In genomic region chr7:17382408-17383354, GRCh38 we compare ENCODE assay signal across 7 cellular contexts.
DNase-seq lines count a peak whose midpoint lies in the region; ATAC-seq, FAIRE-seq and TF ChIP-seq lines count a peak whose summit lies in the region.
"Not testable (repeated sequence)": the region's sequence is repeated elsewhere in the genome, so short reads cannot be mapped to it uniquely, and the experiment has no call there.

No MANE protein-coding gene starts in this region.

- FAIRE-seq in astrocyte (lab: Jason Lieb, UNC): not testable (repeated sequence)

- H3K4me1 Mint-ChIP-seq in H9: peaks cover 22 to 32% of the 10 kb centered on the region in 2 experiments
- H3K4me1 Mint-ChIP-seq in astrocyte (ENCODE audit: low read depth, unreplicated experiment): peaks cover 10% of the 10 kb centered on the region

- H3K9me3 Mint-ChIP-seq in H9; astrocyte (ENCODE audit: unreplicated experiment): not testable (repeated sequence)

- H2AK5ac ChIP-seq in H9 (ENCODE audit: insufficient read length, low read length): not testable (repeated sequence)

- not testable (repeated sequence) for H3K18ac ChIP-seq in H9 (ENCODE audit: insufficient read length, low read depth, low read length)

- H3K23ac ChIP-seq in H9 (ENCODE audit: insufficient read length, low read depth, low read length): not testable (repeated sequence)

- not testable (repeated sequence) for H3K14ac ChIP-seq in H9 (ENCODE audit: insufficient read depth, low read length)

- not testable (repeated sequence) for TF ChIP-seq CTCF in H9 (conservative IDR thresholded peaks at IDR 0.05); astrocyte (IDR thresholded peaks at IDR 0.05; ENCODE audit: insufficient read depth, low read depth, low read length)

- H3K79me1 ChIP-seq in H9 (ENCODE audit: insufficient read depth, low read depth, low read length, poor library complexity, severe bottlenecking): not testable (repeated sequence)

- not testable (repeated sequence) for H4K91ac ChIP-seq in H9 (ENCODE audit: insufficient read length, low read depth, low read length)

- H2BK120ac ChIP-seq in H9 (ENCODE audit: low read depth, low read length, poor library complexity, severe bottlenecking): not testable (repeated sequence)

- H3T11ph ChIP-seq in H9 (ENCODE audit: low read length): not testable (repeated sequence)

- H2BK12ac ChIP-seq in H9 (ENCODE audit: insufficient read length, low read depth, low read length): not testable (repeated sequence)

- not testable (repeated sequence) for DNase-seq in H9
- DNase-seq in astrocyte (ENCODE audit: low read depth) (peak; percentile 30), kidney glomerular epithelial cell (lab: John Stamatoyannopoulos, UW) (peak; percentile 76)

- H3K4me3 Mint-ChIP-seq in H9; astrocyte (ENCODE audit: unreplicated experiment): not testable (repeated sequence)

- ATAC-seq in GM18498 (IDR thresholded peaks at IDR 0.05; ENCODE audit: unreplicated experiment) (peak; percentile 58), GM19043 (IDR thresholded peaks at IDR 0.05; ENCODE audit: low read depth, unreplicated experiment) (peak; percentile 44), HG03196 (IDR thresholded peaks at IDR 0.05; ENCODE audit: unreplicated experiment) (peak; percentile 48)

- H4K20me1 ChIP-seq in H9 (ENCODE audit: control insufficient read depth, insufficient read depth, insufficient read length); astrocyte (ENCODE audit: insufficient read depth, low read length): not testable (repeated sequence)

- not testable (repeated sequence) for H3K9me3 ChIP-seq in H9 (ENCODE audit: control insufficient read depth, low read depth, low read length); astrocyte (ENCODE audit: insufficient read depth, low read depth, low read length); neuron (ENCODE audit: low read length)

- not testable (repeated sequence) for H3K9ac ChIP-seq in H9 (ENCODE audit: extremely low read depth, insufficient read length, low read length); astrocyte (ENCODE audit: low read length)

- H4K5ac ChIP-seq in H9 (ENCODE audit: insufficient read length, low read depth, low read length): not testable (repeated sequence)

- not testable (repeated sequence) for H3K27me3 ChIP-seq in H9 (ENCODE audit: insufficient read depth, low read length); astrocyte (ENCODE audit: insufficient read depth, low read length); neuron (ENCODE audit: insufficient read depth, low read length)

- not testable (repeated sequence) for H3K79me2 ChIP-seq in H9 (ENCODE audit: insufficient read depth, low read length); astrocyte (ENCODE audit: insufficient read depth, low read length)

- not testable (repeated sequence) for H3K56ac ChIP-seq in H9 (ENCODE audit: insufficient read length, low read depth, low read length)

- H2BK5ac ChIP-seq in H9 (ENCODE audit: insufficient read length, low read length): not testable (repeated sequence)

- H3K27ac Mint-ChIP-seq in H9: peak overlapping the region in 2 of 3 experiments; percentile 49 to 91; a peak in 2 of 7 replicates
- not testable (repeated sequence) for H3K27ac Mint-ChIP-seq in astrocyte (ENCODE audit: unreplicated experiment)

- H3K4me2 ChIP-seq in H9 (ENCODE audit: insufficient read depth, insufficient read length, low read length); astrocyte (ENCODE audit: low read length): not testable (repeated sequence)

- no CpG with 5 or more reads among the region's 8 CpGs for WGBS in H9 (ENCODE audit: extremely low coverage, insufficient read length, low lambda C conversion rate)

- H3K27me3 Mint-ChIP-seq in H9 (ENCODE audit: low read depth); astrocyte (ENCODE audit: low read depth, unreplicated experiment): not testable (repeated sequence)

- H3K4ac ChIP-seq in H9 (ENCODE audit: low read depth, low read length): not testable (repeated sequence)

- not testable (repeated sequence) for H2BK20ac ChIP-seq in H9 (ENCODE audit: low read depth, low read length, poor library complexity, severe bottlenecking)

- H3K27ac ChIP-seq in H9 (ENCODE audit: insufficient read length, low read depth, low read length); astrocyte (ENCODE audit: low read depth, low read length): not testable (repeated sequence)

- not testable (repeated sequence) for H3K4me1 ChIP-seq in H9 (ENCODE audit: insufficient read depth, low read length); astrocyte (ENCODE audit: insufficient read depth, low read length)
- peaks cover 13% of the 10 kb centered on the region for H3K4me1 ChIP-seq in neuron (ENCODE audit: insufficient read depth, low read length)

- not testable (repeated sequence) for H4K8ac ChIP-seq in H9 (replicated peaks; ENCODE audit: insufficient read length, low read depth, low read length)

- not testable (repeated sequence) for H3K36me3 Mint-ChIP-seq in H9 (ENCODE audit: insufficient read depth in 1 of 3, low read depth in 3 of 3); astrocyte (ENCODE audit: low read depth, unreplicated experiment)

- not testable (repeated sequence) for H2AFZ ChIP-seq in H9 (ENCODE audit: low read length); astrocyte (ENCODE audit: low read depth, low read length)
- H2AFZ ChIP-seq in neuron (ENCODE audit: low read depth, low read length): peak overlapping the region; percentile 38

- not testable (repeated sequence) for H3K36me3 ChIP-seq in astrocyte (ENCODE audit: insufficient read depth, low read length); neuron (ENCODE audit: insufficient read depth, low read length)

- not testable (repeated sequence) for H3K23me2 ChIP-seq in H9 (ENCODE audit: insufficient read length, low read depth, low read length, poor library complexity, severe bottlenecking)

- not testable (repeated sequence) for H2BK15ac ChIP-seq in H9 (ENCODE audit: low read depth, low read length)

- not testable (repeated sequence) for H3K4me3 ChIP-seq in astrocyte (ENCODE audit: insufficient read depth, low read depth, low read length); neuron (ENCODE audit: low read length)
